In the genomic region with DNA sequence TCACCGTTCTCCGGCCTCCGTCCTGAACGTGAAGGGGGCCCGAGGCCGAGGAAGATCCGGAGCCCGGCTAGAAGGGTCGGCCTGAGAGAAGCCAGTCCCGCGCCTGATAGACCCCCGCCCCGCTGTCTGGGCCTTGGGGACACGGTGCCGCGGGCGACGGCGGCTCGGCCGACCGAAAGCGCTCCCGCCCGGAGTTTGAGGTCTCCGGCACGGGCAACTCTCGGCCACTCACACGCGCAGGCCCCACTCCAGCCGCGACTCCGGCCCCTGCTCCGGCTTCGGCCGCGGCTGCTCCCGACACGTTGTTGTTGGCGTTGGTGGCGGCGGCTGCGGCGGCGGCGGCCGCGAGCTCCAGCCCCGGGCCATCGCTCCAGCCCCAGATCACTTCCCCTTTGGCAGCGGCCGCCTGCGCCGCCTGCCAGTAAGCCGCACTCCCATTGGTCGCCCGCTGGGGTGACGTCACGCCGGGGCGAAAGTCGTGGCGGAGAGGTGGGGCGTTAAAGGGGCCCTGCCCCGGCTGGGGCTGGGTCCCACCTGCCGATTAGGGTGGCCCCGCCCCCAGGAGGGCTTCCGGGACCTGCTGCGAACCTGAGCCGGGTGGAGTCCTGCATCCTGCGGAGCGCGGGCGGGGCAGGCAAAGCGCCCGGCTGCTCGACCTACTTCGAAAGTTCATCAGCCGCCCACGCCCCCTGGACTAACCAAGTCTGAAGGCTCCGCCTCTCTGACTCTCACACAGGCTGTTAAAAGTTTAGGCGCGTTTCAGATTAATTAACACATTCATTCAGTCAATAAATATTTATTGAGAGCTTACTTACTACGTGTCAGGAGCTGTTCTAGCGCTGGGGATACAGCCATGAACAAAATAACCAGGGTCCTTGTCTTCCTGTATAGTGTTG, we compare ENCODE assay signal across 8 cellular contexts. TPM values are rescaled to one million over a fixed set of nuclear protein-coding genes. Genes with fewer than 3 reads are reported as not detected.
DNase-seq lines count a peak whose midpoint lies in the region; ATAC-seq and TF ChIP-seq lines count a peak whose summit lies in the region.

A gene with protein sequence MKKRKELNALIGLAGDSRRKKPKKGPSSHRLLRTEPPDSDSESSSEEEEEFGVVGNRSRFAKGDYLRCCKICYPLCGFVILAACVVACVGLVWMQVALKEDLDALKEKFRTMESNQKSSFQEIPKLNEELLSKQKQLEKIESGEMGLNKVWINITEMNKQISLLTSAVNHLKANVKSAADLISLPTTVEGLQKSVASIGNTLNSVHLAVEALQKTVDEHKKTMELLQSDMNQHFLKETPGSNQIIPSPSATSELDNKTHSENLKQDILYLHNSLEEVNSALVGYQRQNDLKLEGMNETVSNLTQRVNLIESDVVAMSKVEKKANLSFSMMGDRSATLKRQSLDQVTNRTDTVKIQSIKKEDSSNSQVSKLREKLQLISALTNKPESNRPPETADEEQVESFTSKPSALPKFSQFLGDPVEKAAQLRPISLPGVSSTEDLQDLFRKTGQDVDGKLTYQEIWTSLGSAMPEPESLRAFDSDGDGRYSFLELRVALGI (minus strand): TSS at position 388 of the 896 bp plus-strand sequence. CDS start 1,027 bp downstream, outside the sequence.

- peak within 1 kb of the TSS; percentile 93 to 98 for H3K4me3 Mint-ChIP-seq in CD14-positive monocyte
- peak within 1 kb of the TSS; percentile 90 for H3K4me3 Mint-ChIP-seq in activated CD4-positive, alpha-beta memory T cell treated with anti-CD3 and anti-CD28 coated beads for 36 hours

- no peaks in the 10 kb centered on the region for H3K9me3 Mint-ChIP-seq in CD14-positive monocyte
- H3K9me3 Mint-ChIP-seq in activated CD4-positive, alpha-beta memory T cell treated with anti-CD3 and anti-CD28 coated beads for 36 hours, result no peaks in the 10 kb centered on the region

- H3K36me3 ChIP-seq in liver (ENCODE audit: control insufficient read depth in 4 of 4, insufficient read depth in 3 of 4, low read depth in 1 of 4, low read length in 3 of 4), result peaks cover 0 to 16% (median 9%) of the 10 kb centered on the region in 4 donors

- H3K27ac Mint-ChIP-seq in CD14-positive monocyte, result peak within 1 kb of the TSS; percentile 91 to 93 (median 92)
- peak within 1 kb of the TSS; percentile 85 for H3K27ac Mint-ChIP-seq in activated CD4-positive, alpha-beta memory T cell treated with anti-CD3 and anti-CD28 coated beads for 36 hours

- POLR2A ChIA-PET in activated CD4-positive, alpha-beta memory T cell treated with anti-CD3 and anti-CD28 coated beads for 36 hours (lab: Charles Lee), result interaction anchor here (1.5 to 2.5 kb wide), 4 partner anchors 10 to 103 kb away, joined by 4 to 8 read pairs (median 5); a partner anchor contains a TSS

- H3K4me3 ChIP-seq in liver (ENCODE audit: low read depth in 1 of 3, low read length in 3 of 3), result peak within 1 kb of the TSS; percentile 82 to 89 (median 86)

- WGBS in liver, result under 1% methylated on average over 85 of the region's 85 CpGs

- TF ChIP-seq CTCF in CD14-positive monocyte (IDR thresholded peaks at IDR 0.05) (no peak), liver (IDR thresholded peaks at IDR 0.05; ENCODE audit: low read depth, low read length, missing input control) (no peak)

- H3K27ac ChIP-seq in liver (ENCODE audit: low read depth in 1 of 2, low read length in 2 of 2), result peak within 1 kb of the TSS; percentile 55 to 67

- no peaks in the 10 kb centered on the region for H3K9me3 ChIP-seq in liver (ENCODE audit: control insufficient read depth in 4 of 4, low read length in 3 of 4)

- peak; percentile 93 for DNase-seq in CD14-positive monocyte (ENCODE audit: low spot score)
- DNase-seq in NCI-H82 (lab: John Stamatoyannopoulos, UW), result peak; percentile 97
- DNase-seq in activated CD4-positive, alpha-beta memory T cell treated with anti-CD3 and anti-CD28 coated beads for 36 hours, result peak; percentile 100
- peak; percentile 77 to 93 for DNase-seq in dermis microvascular lymphatic vessel endothelial cell (ENCODE audit: low read depth in 2 of 2)
- DNase-seq in stimulated activated CD4-positive, alpha-beta T cell treated with anti-CD3 and anti-CD28 coated beads, Interleukin-4, amount 100 ng/mL, for 24 hours, result peak; percentile 99

- CTCF ChIA-PET in activated CD4-positive, alpha-beta memory T cell treated with anti-CD3 and anti-CD28 coated beads for 36 hours (lab: Charles Lee), result interaction anchor here (1.0 to 1.6 kb wide), 2 partner anchors 115 to 272 kb away, joined by 3 to 7 read pairs; a partner anchor contains a TSS

- peak; percentile 98 for ATAC-seq in GM19397 (IDR thresholded peaks at IDR 0.05; ENCODE audit: unreplicated experiment)
- peak; percentile 94 for ATAC-seq in HG03571 (IDR thresholded peaks at IDR 0.05; ENCODE audit: unreplicated experiment)

- peaks cover 31% of the 10 kb centered on the region for H3K4me1 Mint-ChIP-seq in CD14-positive monocyte
- H3K4me1 Mint-ChIP-seq in activated CD4-positive, alpha-beta memory T cell treated with anti-CD3 and anti-CD28 coated beads for 36 hours (ENCODE audit: low read depth), result peaks cover 37% of the 10 kb centered on the region

- H3K36me3 Mint-ChIP-seq in CD14-positive monocyte, result peaks cover 26 to 31% of the 10 kb centered on the region in 2 donors
- H3K36me3 Mint-ChIP-seq in activated CD4-positive, alpha-beta memory T cell treated with anti-CD3 and anti-CD28 coated beads for 36 hours, result peaks cover 14% of the 10 kb centered on the region

- H3K4me1 ChIP-seq in liver (ENCODE audit: control insufficient read depth in 4 of 4, insufficient read depth in 4 of 4, low read length in 3 of 4), result peaks cover 6 to 28% (median 22%) of the 10 kb centered on the region in 4 donors

- peak within 1 kb of the TSS; percentile 43 to 85 for H3K9ac ChIP-seq in liver (ENCODE audit: low read depth in 1 of 2, low read length in 2 of 2)

- intact Hi-C loops in CD14-positive monocyte (cut with micrococcal nuclease), result loop anchor here (10.0 kb wide), 2 partner anchors 104 to 244 kb away; a partner anchor contains a TSS
- intact Hi-C loops in activated CD4-positive, alpha-beta memory T cell treated with anti-CD3 and anti-CD28 coated beads for 36 hours (cut with micrococcal nuclease), result loop anchor here (1.0 to 2.0 kb wide), 3 partner anchors 51 to 114 kb away; a partner anchor contains a TSS

- peak in 1 of 2 donors; percentile 28 for TF ChIP-seq RAD21 in liver (IDR thresholded peaks at IDR 0.05)

- H3K27me3 ChIP-seq in liver (ENCODE audit: control insufficient read depth in 4 of 4, insufficient read depth in 4 of 4, low read length in 3 of 4), result no peaks in the 10 kb centered on the region

- H3K27me3 Mint-ChIP-seq in CD14-positive monocyte (ENCODE audit: low read depth in 3 of 3), result peaks cover 1 to 9% (median 3%) of the 10 kb centered on the region in 3 donors
- H3K27me3 Mint-ChIP-seq in activated CD4-positive, alpha-beta memory T cell treated with anti-CD3 and anti-CD28 coated beads for 36 hours, result no peaks in the 10 kb centered on the region

TF ChIP-seq in liver, 16 proteins besides CTCF, POLR2A, EP300 and RAD21 (continues in another document):
- TF ChIP-seq TAF1 (conservative IDR thresholded peaks at IDR 0.05) (no peak), EGR1 (IDR thresholded peaks at IDR 0.05; ENCODE audit: low read depth in 2 of 2) (peak; percentile 88 to 94), YY1 (IDR thresholded peaks at IDR 0.05) (peak; percentile 34), RXRA (IDR thresholded peaks at IDR 0.05) (peak; percentile 62 to 75), HNF4A (conservative IDR thresholded peaks at IDR 0.05) (no peak), NR2F2 (IDR thresholded peaks at IDR 0.05) (peak; percentile 15), SP1 (IDR thresholded peaks at IDR 0.05) (peak; percentile 89), FOXA2 (IDR thresholded peaks at IDR 0.05) (no peak)
- TF ChIP-seq, protein P1, sequence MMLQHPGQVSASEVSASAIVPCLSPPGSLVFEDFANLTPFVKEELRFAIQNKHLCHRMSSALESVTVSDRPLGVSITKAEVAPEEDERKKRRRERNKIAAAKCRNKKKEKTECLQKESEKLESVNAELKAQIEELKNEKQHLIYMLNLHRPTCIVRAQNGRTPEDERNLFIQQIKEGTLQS (IDR thresholded peaks at IDR 0.05), result no peak
- TF ChIP-seq, protein P2, sequence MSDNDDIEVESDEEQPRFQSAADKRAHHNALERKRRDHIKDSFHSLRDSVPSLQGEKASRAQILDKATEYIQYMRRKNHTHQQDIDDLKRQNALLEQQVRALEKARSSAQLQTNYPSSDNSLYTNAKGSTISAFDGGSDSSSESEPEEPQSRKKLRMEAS (IDR thresholded peaks at IDR 0.05), result peak; percentile 77
- TF ChIP-seq, protein P3, sequence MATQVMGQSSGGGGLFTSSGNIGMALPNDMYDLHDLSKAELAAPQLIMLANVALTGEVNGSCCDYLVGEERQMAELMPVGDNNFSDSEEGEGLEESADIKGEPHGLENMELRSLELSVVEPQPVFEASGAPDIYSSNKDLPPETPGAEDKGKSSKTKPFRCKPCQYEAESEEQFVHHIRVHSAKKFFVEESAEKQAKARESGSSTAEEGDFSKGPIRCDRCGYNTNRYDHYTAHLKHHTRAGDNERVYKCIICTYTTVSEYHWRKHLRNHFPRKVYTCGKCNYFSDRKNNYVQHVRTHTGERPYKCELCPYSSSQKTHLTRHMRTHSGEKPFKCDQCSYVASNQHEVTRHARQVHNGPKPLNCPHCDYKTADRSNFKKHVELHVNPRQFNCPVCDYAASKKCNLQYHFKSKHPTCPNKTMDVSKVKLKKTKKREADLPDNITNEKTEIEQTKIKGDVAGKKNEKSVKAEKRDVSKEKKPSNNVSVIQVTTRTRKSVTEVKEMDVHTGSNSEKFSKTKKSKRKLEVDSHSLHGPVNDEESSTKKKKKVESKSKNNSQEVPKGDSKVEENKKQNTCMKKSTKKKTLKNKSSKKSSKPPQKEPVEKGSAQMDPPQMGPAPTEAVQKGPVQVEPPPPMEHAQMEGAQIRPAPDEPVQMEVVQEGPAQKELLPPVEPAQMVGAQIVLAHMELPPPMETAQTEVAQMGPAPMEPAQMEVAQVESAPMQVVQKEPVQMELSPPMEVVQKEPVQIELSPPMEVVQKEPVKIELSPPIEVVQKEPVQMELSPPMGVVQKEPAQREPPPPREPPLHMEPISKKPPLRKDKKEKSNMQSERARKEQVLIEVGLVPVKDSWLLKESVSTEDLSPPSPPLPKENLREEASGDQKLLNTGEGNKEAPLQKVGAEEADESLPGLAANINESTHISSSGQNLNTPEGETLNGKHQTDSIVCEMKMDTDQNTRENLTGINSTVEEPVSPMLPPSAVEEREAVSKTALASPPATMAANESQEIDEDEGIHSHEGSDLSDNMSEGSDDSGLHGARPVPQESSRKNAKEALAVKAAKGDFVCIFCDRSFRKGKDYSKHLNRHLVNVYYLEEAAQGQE (IDR thresholded peaks at IDR 0.05), result peak; percentile 63

RNA-seq across cellular contexts. Expression of the gene that starts here (rescaled TPM):
- 10 to 100 TPM; 49.8 to 75.5 TPM for polyA plus RNA-seq in CD14-positive monocyte
- total RNA-seq in activated CD4-positive, alpha-beta memory T cell treated with anti-CD3 and anti-CD28 coated beads for 36 hours, result 10 to 100 TPM; 47.1 to 48.0 TPM
- total RNA-seq in dermis microvascular lymphatic vessel endothelial cell, result 56.5 and 57.1 TPM in 2 replicates
- 10 to 100 TPM; 24.7 to 34.6 TPM for total RNA-seq in liver
- 10 to 100 TPM; 14.8 to 22.7 TPM for polyA plus RNA-seq in liver

Comparison
In these comparisons a context has a peak if more than half of its experiments do, and no peak if none do; other contexts are left out.
1. Peak in every context shown above with its lines: DNase-seq, ATAC-seq, H3K4me3 ChIP-seq and H3K27ac ChIP-seq.